Comparison of ENCODE assay signal across 29 cellular contexts in the genomic region with DNA sequence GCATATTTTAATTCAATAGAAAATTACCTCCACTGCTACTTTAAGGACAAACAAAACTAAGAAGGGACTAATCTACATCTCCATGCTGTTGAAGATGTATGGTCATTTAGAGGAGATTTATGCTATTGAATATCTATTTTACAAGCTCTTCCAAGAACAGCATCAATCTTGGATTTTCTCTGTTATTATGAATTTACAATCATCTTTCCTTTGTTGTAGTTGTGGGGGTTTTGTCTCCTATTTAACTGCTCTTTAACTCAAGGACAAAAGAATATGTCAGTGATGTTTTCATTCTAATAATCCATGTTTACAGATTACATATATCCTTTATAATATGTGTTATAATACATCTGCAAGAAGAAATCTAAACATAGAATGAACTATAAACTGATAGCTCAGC.
"Had no signal": no experiment of that assay in that cellular context is flagged by ENCODE, and none has a peak within 500 bp of the region (broad histone marks: within the 10 kb centered on the region; RNA-seq: fewer than 3 reads in every experiment).

No MANE protein-coding gene starts in this region.

- H3K9me3 ChIP-seq: adrenal gland, ascending aorta, body of pancreas, breast epithelium had no signal

- DNase-seq: activated effector memory CD4-positive, alpha-beta T cell treated with anti-CD3 and anti-CD28 coated beads, Interleukin-2, amount 50 U/mL, for 16 hours; activated effector memory CD4-positive, alpha-beta T cell treated with Interleukin-2 at 50 U/mL for 16 hours; activated gamma-delta T cell; activated gamma-delta T cell treated with Interleukin-2 at 50 U/mL for 16 hours; activated naive CD4-positive, alpha-beta T cell; activated naive CD4-positive, alpha-beta T cell treated with anti-CD3 and anti-CD28 coated beads for 36 hours; activated naive CD4-positive, alpha-beta T cell treated with anti-CD3 and anti-CD28 coated beads, Interleukin-2, amount 10 ng/mL, durations not matched to agents 7 days and 5 days; activated naive CD4-positive, alpha-beta T cell treated with anti-CD3 and anti-CD28 coated beads, Interleukin-2, amount 50 U/mL, for 16 hours; activated naive CD4-positive, alpha-beta T cell treated with Interleukin-2 at 50 U/mL for 16 hours; activated naive CD8-positive, alpha-beta T cell treated with anti-CD3 and anti-CD28 coated beads for 36 hours; activated naive CD8-positive, alpha-beta T cell treated with anti-CD3 and anti-CD28 coated beads, Interleukin-2, amount 10 ng/mL, durations not matched to agents 7 days and 5 days; activated naive CD8-positive, alpha-beta T cell treated with anti-CD3 and anti-CD28 coated beads, Interleukin-2, amount 50 U/mL, for 24 hours; activated T-cell treated with anti-CD3 and anti-CD28 coated beads, Interleukin-2, amount 50 U/mL, for 24 hours; activated T-cell treated with anti-CD3 and anti-CD28 coated beads, Interleukin-2, amount 50 U/mL, for 4 hours; activated T-cell treated with anti-CD3 and anti-CD28 coated beads, Interleukin-2, amount 50 U/mL, for 48 hours; activated T-cell treated with anti-CD3 and anti-CD28 coated beads, Interleukin-2, amount 50 U/mL, for 72 hours; adrenal gland; amniotic stem cell; amygdala; anterior cingulate cortex; aorta; body of pancreas; brain microvascular endothelial cell; caudate nucleus; central memory CD4-positive, alpha-beta T cell; cerebellar nuclear complex had no signal

- H3K27me3 ChIP-seq: adrenal gland, ascending aorta, body of pancreas, brain microvascular endothelial cell, breast epithelium, cardiac muscle cell had no signal

- H3K4me3 ChIP-seq: adrenal gland, ascending aorta, body of pancreas, breast epithelium, cardiac muscle cell had no signal

- H3K27ac ChIP-seq: adrenal gland, ascending aorta, body of pancreas, brain microvascular endothelial cell, breast epithelium, cardiac muscle cell had no signal

- H3K36me3 ChIP-seq: adrenal gland, ascending aorta, brain microvascular endothelial cell, breast epithelium, cardiac muscle cell had no signal

- H3K4me1 ChIP-seq: adrenal gland, ascending aorta, body of pancreas, breast epithelium had no signal
